Comparison of ENCODE assay signal across 11 cellular contexts in the genomic region with DNA sequence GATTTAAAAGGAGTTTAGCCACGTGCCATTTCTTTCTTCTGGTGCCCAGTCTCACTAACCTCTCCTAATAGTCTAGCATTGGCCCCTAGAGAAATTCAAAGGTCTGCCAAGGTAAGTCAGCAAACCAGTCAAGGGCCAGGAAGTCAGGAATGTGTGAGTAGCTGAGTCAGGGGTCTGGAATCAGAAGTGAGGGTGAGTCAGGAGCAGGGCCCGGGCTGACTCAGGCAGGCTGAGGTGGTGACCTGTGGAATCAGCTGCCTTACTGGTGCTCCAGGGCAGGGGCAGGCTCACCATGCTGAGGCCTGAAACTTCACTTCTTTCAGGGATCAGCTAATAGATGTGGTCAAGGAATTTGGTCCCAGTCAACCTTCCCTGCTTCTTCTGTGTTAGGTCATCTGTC.
DNase-seq lines count a peak whose midpoint lies in the region; ATAC-seq, FAIRE-seq and TF ChIP-seq lines count a peak whose summit lies in the region.
"Had no signal": no experiment of that assay in that cellular context is flagged by ENCODE, and none has a peak within 500 bp of the region (broad histone marks: within the 10 kb centered on the region; RNA-seq: fewer than 3 reads in every experiment).

No MANE protein-coding gene starts in this region.

- peaks cover 11% of the 10 kb centered on the region for H3K4me1 ChIP-seq in astrocyte (ENCODE audit: insufficient read depth, low read length)
- H3K4me1 ChIP-seq in keratinocyte (ENCODE audit: control insufficient read depth, extremely low read depth, insufficient read depth, low read length) = peaks cover 27% of the 10 kb centered on the region

- no peaks in the 10 kb centered on the region for H3K9me1 ChIP-seq in keratinocyte (ENCODE audit: control insufficient read depth, extremely low read depth, insufficient read depth, low read length)

- no peaks in the 10 kb centered on the region for H3K79me2 ChIP-seq in astrocyte (ENCODE audit: insufficient read depth, low read length)
- no peaks in the 10 kb centered on the region for H3K79me2 ChIP-seq in keratinocyte (ENCODE audit: control insufficient read depth, insufficient read depth, low read length)

- no peaks in the 10 kb centered on the region for H3K27me3 Mint-ChIP-seq in astrocyte (ENCODE audit: low read depth, unreplicated experiment)
- H3K27me3 Mint-ChIP-seq in activated CD8-positive, alpha-beta T cell treated with anti-CD3 and anti-CD28 coated beads for 36 hours = peaks cover 14% of the 10 kb centered on the region

- H3K27me3 ChIP-seq in astrocyte (ENCODE audit: insufficient read depth, low read length) (no peaks in the 10 kb centered on the region), keratinocyte (ENCODE audit: control insufficient read depth, extremely low read depth, insufficient read depth, low read length) (no peaks in the 10 kb centered on the region)

- FAIRE-seq in astrocyte (lab: Jason Lieb, UNC) (peak; percentile 95), keratinocyte (lab: Jason Lieb, UNC) (peak; percentile 98)

- H3K9me3 Mint-ChIP-seq in astrocyte (ENCODE audit: unreplicated experiment) = peaks cover 2% of the 10 kb centered on the region
- no peaks in the 10 kb centered on the region for H3K9me3 Mint-ChIP-seq in activated CD8-positive, alpha-beta T cell treated with anti-CD3 and anti-CD28 coated beads for 36 hours
- H3K9me3 Mint-ChIP-seq: activated T-helper 2 cell treated with anti-CD3 and anti-CD28 coated beads, Interferon-gamma antibody, Interleukin-2, Interleukin-4, amounts not matched to agents 10 μg/mL and 5 μg/mL and 100 μg/mL, durations not matched to agents 14 hours and 24 hours and 36 hours; natural killer cell had no signal

- peaks cover 24% of the 10 kb centered on the region for H3K4me1 Mint-ChIP-seq in astrocyte (ENCODE audit: low read depth, unreplicated experiment)
- H3K4me1 Mint-ChIP-seq in activated CD8-positive, alpha-beta T cell treated with anti-CD3 and anti-CD28 coated beads for 36 hours (ENCODE audit: low read depth) = no peaks in the 10 kb centered on the region
- H3K4me1 Mint-ChIP-seq: natural killer cell had no signal

- dilution Hi-C loops in keratinocyte (cut with MboI; ENCODE audit: extremely low pct_ligation_motif_present, low sequenced_read_pairs) = no loop called here

- H3K4me2 ChIP-seq in astrocyte (ENCODE audit: low read length) (peak overlapping the region; percentile 54), keratinocyte (ENCODE audit: control insufficient read depth, extremely low read depth, insufficient read depth, low read depth, low read length) (peak overlapping the region; percentile 69)

- no peaks in the 10 kb centered on the region for H3K36me3 ChIP-seq in astrocyte (ENCODE audit: insufficient read depth, low read length)
- no peaks in the 10 kb centered on the region for H3K36me3 ChIP-seq in keratinocyte (ENCODE audit: control insufficient read depth in 2 of 2, extremely low read depth in 1 of 2, insufficient read depth in 2 of 2, low read length in 2 of 2)

- intact Hi-C loops in activated CD8-positive, alpha-beta T cell treated with anti-CD3 and anti-CD28 coated beads for 36 hours (cut with micrococcal nuclease) = no loop called here

- H3K9ac ChIP-seq in astrocyte (ENCODE audit: low read length) (no peak overlapping the region), keratinocyte (ENCODE audit: control insufficient read depth, extremely low read depth, insufficient read depth, low read length) (no peak overlapping the region)

- peak overlapping the region; percentile 38 for H3K27ac ChIP-seq in astrocyte (ENCODE audit: low read depth, low read length)
- H3K27ac ChIP-seq in keratinocyte (ENCODE audit: control insufficient read depth, insufficient read depth, low read length) = peak overlapping the region; percentile 52

- H3K4me3 ChIP-seq in astrocyte (ENCODE audit: insufficient read depth, low read depth, low read length) (no peak overlapping the region), keratinocyte (ENCODE audit: control insufficient read depth in 2 of 3, extremely low read depth in 1 of 3, insufficient read depth in 2 of 3, low read depth in 1 of 3, low read length in 3 of 3) (no peak overlapping the region)

- H4K20me1 ChIP-seq in astrocyte (ENCODE audit: insufficient read depth, low read length) (no peaks in the 10 kb centered on the region), keratinocyte (ENCODE audit: control insufficient read depth, extremely low read depth, insufficient read depth, low read length) (no peaks in the 10 kb centered on the region)

- DNase-seq in A172 (ENCODE audit: low spot score) = peak; percentile 96
- DNase-seq in HPDE6-E6E7 (ENCODE audit: extremely low spot score) = peak; percentile 99
- peak; percentile 87 for DNase-seq in astrocyte (ENCODE audit: low read depth)
- DNase-seq in keratinocyte (ENCODE audit: low read depth, low spot score) = peak; percentile 85
- no peak for DNase-seq in activated CD8-positive, alpha-beta memory T cell treated with anti-CD3 and anti-CD28 coated beads, Interleukin-2, amount 50 U/mL, for 48 hours
- no peak for DNase-seq in SKM-1 treated with dmso at 0.1 percent for 144 hours (lab: John Stamatoyannopoulos, UW; ENCODE audit: unreplicated experiment)
- DNase-seq in activated naive CD4-positive, alpha-beta T cell treated with anti-CD3 and anti-CD28 coated beads, Interleukin-2, amount 50 U/mL, for 16 hours = no peak
- no peak for DNase-seq in activated CD8-positive, alpha-beta T cell treated with anti-CD3 and anti-CD28 coated beads for 36 hours
- DNase-seq: erythroblast, natural killer cell had no signal

- no peak for ATAC-seq in activated CD8-positive, alpha-beta T cell treated with anti-CD3 and anti-CD28 coated beads for 36 hours
- ATAC-seq: natural killer cell had no signal

- H3K9me3 ChIP-seq in astrocyte (ENCODE audit: insufficient read depth, low read depth, low read length) (no peaks in the 10 kb centered on the region), keratinocyte (ENCODE audit: control insufficient read depth, low read depth, low read length) (no peaks in the 10 kb centered on the region)

- H2AFZ ChIP-seq in astrocyte (ENCODE audit: low read depth, low read length) = no peak overlapping the region
- H2AFZ ChIP-seq in keratinocyte (ENCODE audit: control insufficient read depth, low read length) = no peak overlapping the region

- H3K27ac Mint-ChIP-seq in astrocyte (ENCODE audit: unreplicated experiment) = peak overlapping the region; percentile 86
- H3K27ac Mint-ChIP-seq in activated CD8-positive, alpha-beta T cell treated with anti-CD3 and anti-CD28 coated beads for 36 hours = no peak overlapping the region
- H3K27ac Mint-ChIP-seq: activated T-helper 2 cell treated with anti-CD3 and anti-CD28 coated beads, Interferon-gamma antibody, Interleukin-2, Interleukin-4, amounts not matched to agents 10 μg/mL and 5 μg/mL and 100 μg/mL, durations not matched to agents 14 hours and 24 hours and 36 hours; natural killer cell had no signal

- TF ChIP-seq CTCF in astrocyte (IDR thresholded peaks at IDR 0.05; ENCODE audit: insufficient read depth, low read depth, low read length) (no peak), keratinocyte (optimal IDR thresholded peaks at IDR 0.05 in 1 of 3, IDR thresholded peaks at IDR 0.05 in 1 of 3, conservative IDR thresholded peaks at IDR 0.05 in 1 of 3; ENCODE audit: extremely low read depth in 1 of 3, insufficient read depth in 2 of 3, low read length in 3 of 3) (no peak)
- TF ChIP-seq CTCF in activated CD8-positive, alpha-beta T cell treated with anti-CD3 and anti-CD28 coated beads for 36 hours (IDR thresholded peaks at IDR 0.05) = no peak

- POLR2A ChIA-PET in activated CD8-positive, alpha-beta T cell treated with anti-CD3 and anti-CD28 coated beads for 36 hours (lab: Charles Lee) = no interaction called here

- H3K4me3 Mint-ChIP-seq in astrocyte (ENCODE audit: unreplicated experiment) = peak overlapping the region; percentile 25
- H3K4me3 Mint-ChIP-seq in activated CD8-positive, alpha-beta T cell treated with anti-CD3 and anti-CD28 coated beads for 36 hours = no peak overlapping the region
- H3K4me3 Mint-ChIP-seq: natural killer cell had no signal

- CTCF ChIA-PET in activated CD8-positive, alpha-beta T cell treated with anti-CD3 and anti-CD28 coated beads for 36 hours (lab: Charles Lee) = no interaction called here

- no peaks in the 10 kb centered on the region for H3K36me3 Mint-ChIP-seq in astrocyte (ENCODE audit: low read depth, unreplicated experiment)
- H3K36me3 Mint-ChIP-seq in activated CD8-positive, alpha-beta T cell treated with anti-CD3 and anti-CD28 coated beads for 36 hours (ENCODE audit: low read depth) = no peaks in the 10 kb centered on the region
- H3K36me3 Mint-ChIP-seq: natural killer cell had no signal

Comparison
In these comparisons a context has a peak if more than half of its experiments do, and no peak if none do; other contexts are left out.
1. DNase-seq: peak in A172 (single experiment), HPDE6-E6E7 (single experiment), astrocyte (single experiment) and keratinocyte (single experiment); none in activated CD8-positive, alpha-beta memory T cell treated with anti-CD3 and anti-CD28 coated beads, Interleukin-2, amount 50 U/mL, for 48 hours (single experiment), SKM-1 treated with dmso at 0.1 percent for 144 hours (single experiment), activated naive CD4-positive, alpha-beta T cell treated with anti-CD3 and anti-CD28 coated beads, Interleukin-2, amount 50 U/mL, for 16 hours (single experiment) and activated CD8-positive, alpha-beta T cell treated with anti-CD3 and anti-CD28 coated beads for 36 hours (single experiment).